20 cellular contexts compared by ENCODE assay signal in genomic region chr22:42236848-42237247, GRCh38.
"Had no signal": no experiment of that assay in that cellular context is flagged by ENCODE, and none has a peak within 500 bp of the region (broad histone marks: within the 10 kb centered on the region; RNA-seq: fewer than 3 reads in every experiment).

No MANE protein-coding gene starts in this region.

- H3K27me3 Mint-ChIP-seq: naive thymus-derived CD8-positive, alpha-beta T cell; progenitor cell of endocrine pancreas had no signal

- FAIRE-seq: frontal cortex, islet of Langerhans, pancreas, small intestine had no signal

- H3K4me1 ChIP-seq: heart left ventricle, pancreas had no signal

- H3K27ac ChIP-seq: dorsolateral prefrontal cortex, heart left ventricle, pancreas had no signal

- ATAC-seq: heart left ventricle; left lobe of liver; mucosa of descending colon; naive thymus-derived CD8-positive, alpha-beta T cell; pancreas; right cardiac atrium had no signal

- DNase-seq: cortex of kidney; dorsolateral prefrontal cortex; effector CD8-positive, alpha-beta T cell; heart left ventricle; hippocampal formation; kidney glomerular epithelial cell; mammary epithelial cell; mucosa of descending colon; naive thymus-derived CD8-positive, alpha-beta T cell; occipital lobe; pancreas; right cardiac atrium; small intestine; stimulated activated CD4-positive, alpha-beta T cell treated with anti-CD3 and anti-CD28 coated beads, Interleukin-12 subunit alpha, Interleukin-12 subunit beta, amount 100 ng/mL, for 4 hours; stimulated activated naive CD4-positive, alpha-beta T cell; trophoblast cell had no signal

- H3K27me3 ChIP-seq: dorsolateral prefrontal cortex, heart left ventricle, pancreas had no signal

- H3K9me3 ChIP-seq: pancreas had no signal

- H3K36me3 ChIP-seq: heart left ventricle, pancreas had no signal

- H3K27ac Mint-ChIP-seq: progenitor cell of endocrine pancreas had no signal

- H3K4me3 ChIP-seq: dorsolateral prefrontal cortex, heart left ventricle, mucosa of descending colon, pancreas had no signal
